Comparison of ENCODE assay signal across 15 cellular contexts in the genomic region with DNA sequence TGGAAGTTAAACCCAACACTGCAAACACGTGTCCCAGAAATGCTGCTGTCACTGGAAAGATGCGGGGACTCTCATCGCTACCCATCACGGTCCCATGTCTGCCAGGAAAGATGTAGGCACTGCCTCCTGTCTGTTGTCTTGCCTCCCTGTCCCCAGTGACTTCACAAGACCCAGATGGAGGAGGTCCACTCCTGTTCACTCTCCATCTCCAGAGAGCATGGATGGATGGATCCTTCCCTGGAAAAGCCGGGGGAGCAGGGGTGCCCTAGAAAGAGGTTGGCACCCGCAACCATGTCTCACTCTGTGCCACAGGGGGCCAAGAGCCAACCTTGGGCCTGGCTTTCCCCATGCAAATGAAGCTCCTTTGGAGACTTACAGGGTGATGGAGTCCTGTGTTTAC.
DNase-seq lines count a peak whose midpoint lies in the region; ATAC-seq and TF ChIP-seq lines count a peak whose summit lies in the region.
"Had no signal": no experiment of that assay in that cellular context is flagged by ENCODE, and none has a peak within 500 bp of the region (broad histone marks: within the 10 kb centered on the region; RNA-seq: fewer than 3 reads in every experiment).

No MANE protein-coding gene starts in this region.

- peak; percentile 5 for DNase-seq in activated CD8-positive, alpha-beta memory T cell treated with anti-CD3 and anti-CD28 coated beads, Interleukin-2, amount 50 U/mL, for 4 hours
- no peak for DNase-seq in activated CD8-positive, alpha-beta memory T cell treated with anti-CD3 and anti-CD28 coated beads, Interleukin-2, amount 50 U/mL, for 48 hours
- DNase-seq in RWPE2 (ENCODE audit: low spot score) (peak; percentile 8), mesenteric fat pad (ENCODE audit: low spot score) (peak; percentile 83), sigmoid colon (peak; percentile 15), NCI-H69 (lab: John Stamatoyannopoulos, UW) (no peak), cerebellar nuclear complex (lab: John Stamatoyannopoulos, UW) (no peak), NCI-H510A treated with DMSO at 0.1 percent for 48 hours (lab: John Stamatoyannopoulos, UW) (no peak)
- DNase-seq: AML-193; Caco-2; CD4-positive, alpha-beta T cell; H9 had no signal

- 93 to 95% methylated on average over 6 of the region's 6 CpGs for WGBS in sigmoid colon, 2 donors

- intact Hi-C loops in sigmoid colon (cut with DNase I): no loop called here

- H3K27me3 ChIP-seq in RWPE2 (ENCODE audit: insufficient read depth, poor library complexity, severe bottlenecking) (no peaks in the 10 kb centered on the region), sigmoid colon (no peaks in the 10 kb centered on the region)

- H3K9me3 ChIP-seq in RWPE2 (ENCODE audit: severe bottlenecking) (no peaks in the 10 kb centered on the region), sigmoid colon (no peaks in the 10 kb centered on the region)
- H3K9me3 ChIP-seq: A549, Caco-2 had no signal

- no peak for TF ChIP-seq EP300 in sigmoid colon (IDR thresholded peaks at IDR 0.05)

- TF ChIP-seq CTCF in RWPE2 (IDR thresholded peaks at IDR 0.05; ENCODE audit: poor library complexity, severe bottlenecking): no peak
- TF ChIP-seq CTCF in sigmoid colon (IDR thresholded peaks at IDR 0.05): no peak

- H3K4me1 ChIP-seq in RWPE2 (ENCODE audit: insufficient read depth, poor library complexity, severe bottlenecking): no peaks in the 10 kb centered on the region
- no peaks in the 10 kb centered on the region for H3K4me1 ChIP-seq in sigmoid colon
- H3K4me1 ChIP-seq: A549, Caco-2 had no signal

- no peak for ATAC-seq in RWPE2 (ENCODE audit: low read depth)
- ATAC-seq: A549 had no signal

- H3K27ac ChIP-seq in RWPE2 (ENCODE audit: poor library complexity, severe bottlenecking) (no peak overlapping the region), sigmoid colon (no peak overlapping the region)
- H3K27ac ChIP-seq: 22Rv1, A549, C4-2B had no signal

- no peak for TF ChIP-seq POLR2A in sigmoid colon (IDR thresholded peaks at IDR 0.05)

- no peak overlapping the region for H3K4me3 ChIP-seq in RWPE2 (ENCODE audit: severe bottlenecking)
- H3K4me3 ChIP-seq in sigmoid colon: no peak overlapping the region
- H3K4me3 ChIP-seq: A549 had no signal

- H3K36me3 ChIP-seq in RWPE2 (ENCODE audit: low read depth): no peaks in the 10 kb centered on the region
- no peaks in the 10 kb centered on the region for H3K36me3 ChIP-seq in sigmoid colon

Comparison
In these comparisons a context has a peak if more than half of its experiments do, and no peak if none do; other contexts are left out.
1. DNase-seq: peak in activated CD8-positive, alpha-beta memory T cell treated with anti-CD3 and anti-CD28 coated beads, Interleukin-2, amount 50 U/mL, for 4 hours (single experiment), RWPE2 (single experiment), mesenteric fat pad (single experiment) and sigmoid colon (single experiment); none in activated CD8-positive, alpha-beta memory T cell treated with anti-CD3 and anti-CD28 coated beads, Interleukin-2, amount 50 U/mL, for 48 hours (single experiment), NCI-H69 (single experiment), cerebellar nuclear complex (0 of 2) and NCI-H510A treated with DMSO at 0.1 percent for 48 hours (single experiment).